Comparison of ENCODE assay signal across 12 cellular contexts in the genomic region with DNA sequence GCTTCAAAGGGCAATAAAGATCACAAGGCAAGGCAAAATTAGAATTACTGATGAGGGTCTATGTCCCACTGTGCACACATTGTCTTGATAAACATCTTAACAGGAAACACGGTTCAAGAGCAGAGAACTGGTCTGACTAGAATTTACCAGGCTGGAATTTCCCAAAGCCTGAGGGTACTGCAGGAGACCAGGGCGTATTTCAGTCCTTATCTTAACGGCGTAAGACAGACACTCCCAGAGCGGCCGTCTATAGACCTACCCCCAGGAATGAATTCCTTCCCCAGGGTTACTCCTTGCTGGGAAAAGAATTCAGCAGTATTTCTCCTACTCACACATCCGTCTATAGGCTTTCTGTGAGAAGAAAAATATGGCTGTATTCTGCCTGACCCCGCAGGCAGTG. TPM values are rescaled to one million over a fixed set of nuclear protein-coding genes. Genes with fewer than 3 reads are reported as not detected.
A peak's percentile ranks its signal among the peaks of the same experiment; 100 is the strongest.
DNase-seq lines count a peak whose midpoint lies in the region; ATAC-seq and TF ChIP-seq lines count a peak whose summit lies in the region.
"Not testable (repeated sequence)": the region's sequence is repeated elsewhere in the genome, so short reads cannot be mapped to it uniquely, and the experiment has no call there.
"Had no signal": no experiment of that assay in that cellular context is flagged by ENCODE, and none has a peak within 500 bp of the region (broad histone marks: within the 10 kb centered on the region; RNA-seq: fewer than 3 reads in every experiment).

No MANE protein-coding gene starts in this region.

- H2BK15ac ChIP-seq in mesendoderm (replicated peaks; ENCODE audit: low read depth), result not testable (repeated sequence)

- not testable (repeated sequence) for H4K8ac ChIP-seq in mesendoderm (ENCODE audit: low read depth, low read length)

- not testable (repeated sequence) for H3K4me2 ChIP-seq in GM23338; mesendoderm (ENCODE audit: low read length)

- not testable (repeated sequence) for H2AK5ac ChIP-seq in mesendoderm (ENCODE audit: low read length)

- not testable (repeated sequence) for ATAC-seq in GM23338

- H2AFZ ChIP-seq in GM23338, result not testable (repeated sequence)

- H3K4me3 ChIP-seq in GM23338; epithelial cell of esophagus (ENCODE audit: low read length); mesendoderm (ENCODE audit: low read length): not testable (repeated sequence)

- H3K9me3 Mint-ChIP-seq in GM23338, result peaks cover 20% of the 10 kb centered on the region

- H3K23ac ChIP-seq in mesendoderm (ENCODE audit: low read length), result not testable (repeated sequence)

- H3K9ac ChIP-seq in mesendoderm (ENCODE audit: low read length), result not testable (repeated sequence)

- peak; percentile 12 for DNase-seq in DMS53 (lab: John Stamatoyannopoulos, UW)
- peak; percentile 21 for DNase-seq in GM23338 (ENCODE audit: low spot score)
- peak; percentile 8 for DNase-seq in epithelial cell of esophagus (ENCODE audit: low read depth)
- peak; percentile 7 for DNase-seq in mesendoderm

- not testable (repeated sequence) for H4K5ac ChIP-seq in mesendoderm (ENCODE audit: low read length)

- H3K27me3 ChIP-seq in GM23338 (ENCODE audit: insufficient read depth); mesendoderm (ENCODE audit: insufficient read depth, low read length, poor library complexity): not testable (repeated sequence)

- H3K9me2 ChIP-seq in GM23338 (ENCODE audit: insufficient read depth), result not testable (repeated sequence)

- H3K4ac ChIP-seq in mesendoderm (ENCODE audit: low read depth, low read length), result not testable (repeated sequence)

- H3K36me3 ChIP-seq in GM23338 (ENCODE audit: insufficient read depth); mesendoderm (ENCODE audit: control insufficient read depth, insufficient read depth, low read length): not testable (repeated sequence)

- H3K18ac ChIP-seq in mesendoderm (ENCODE audit: low read length), result not testable (repeated sequence)

- TF ChIP-seq CTCF in GM23338 (conservative IDR thresholded peaks at IDR 0.05; ENCODE audit: low read depth in 2 of 2); epithelial cell of esophagus (IDR thresholded peaks at IDR 0.05; ENCODE audit: insufficient read depth, low read depth, low read length, missing control alignments): not testable (repeated sequence)

- not testable (repeated sequence) for H3K4me1 ChIP-seq in GM23338 (ENCODE audit: insufficient read depth); mesendoderm (ENCODE audit: control insufficient read depth, low read depth, low read length)

- H2BK120ac ChIP-seq in mesendoderm (ENCODE audit: low read depth, low read length), result not testable (repeated sequence)

- not testable (repeated sequence) for H3K27ac ChIP-seq in GM23338 (ENCODE audit: low read depth); mesendoderm (ENCODE audit: low read depth, low read length)

- H3K79me1 ChIP-seq in mesendoderm (ENCODE audit: low read length), result not testable (repeated sequence)

- H3F3A ChIP-seq in GM23338 (replicated peaks; ENCODE audit: low read depth), result not testable (repeated sequence)

- H3K27me3 Mint-ChIP-seq in GM23338 (ENCODE audit: insufficient read depth, low read depth, poor library complexity), result peaks cover 11% of the 10 kb centered on the region

- H4K20me1 ChIP-seq in GM23338 (replicated peaks; ENCODE audit: insufficient read depth), result not testable (repeated sequence)

- H3K4me1 Mint-ChIP-seq in GM23338, result peaks cover 11% of the 10 kb centered on the region

- peaks cover 11% of the 10 kb centered on the region for H3K36me3 Mint-ChIP-seq in GM23338 (ENCODE audit: low read depth)

- not testable (repeated sequence) for H2BK5ac ChIP-seq in mesendoderm (ENCODE audit: low read length)

- H3K27ac Mint-ChIP-seq in GM23338, result not testable (repeated sequence)

- H3K4me3 Mint-ChIP-seq in GM23338, result not testable (repeated sequence)

- not testable (repeated sequence) for H3K56ac ChIP-seq in mesendoderm (ENCODE audit: low read length)

- H3K79me2 ChIP-seq in GM23338 (replicated peaks; ENCODE audit: insufficient read depth); mesendoderm (ENCODE audit: control insufficient read depth, insufficient read depth, low read length): not testable (repeated sequence)

- WGBS in mesendoderm (ENCODE audit: extremely low coverage, insufficient coverage, low lambda C conversion rate), result no CpG with 5 or more reads among the region's 8 CpGs

RNA-seq across cellular contexts. Expression of gene TAT, which starts 15.0 kb away (rescaled TPM):
- not detected in 2 replicates for total RNA-seq in GM23338 (2014; rRNA removed; shearing (Covaris generic))
- polyA plus RNA-seq in GM23338 (2016; fragmentation: Nextera tagmentation; extraction: Ambion mirVana), result 0.05 and 0.19 TPM in 2 replicates
- 0.03 TPM for polyA plus RNA-seq in mesendoderm (2013, experiment 1 of 2)
- 0.01 TPM for polyA plus RNA-seq in mesendoderm (2013, experiment 2 of 2)
- total RNA-seq: A673; Caco-2; Calu3; CD4-positive, alpha-beta T cell; CD8-positive, alpha-beta T cell; Daoy had no signal
- polyA plus RNA-seq: AG04450, BJ had no signal

RNA-seq across cellular contexts. Expression of gene CHST4, which starts 35.7 kb away (rescaled TPM):
- 16.7 and 17.8 TPM in 2 replicates for total RNA-seq in GM23338 (2014; rRNA removed; shearing (Covaris generic))
- polyA plus RNA-seq in GM23338 (2016; fragmentation: Nextera tagmentation; extraction: Ambion mirVana), result 4.3 and 5.5 TPM in 2 replicates
- polyA plus RNA-seq in mesendoderm (2013, experiment 1 of 2), result 4.3 TPM
- 4.6 TPM for polyA plus RNA-seq in mesendoderm (2013, experiment 2 of 2)
- total RNA-seq: A673; Caco-2; CD4-positive, alpha-beta T cell; CD8-positive, alpha-beta T cell had no signal
- polyA plus RNA-seq: AG04450, BJ had no signal
